ENCODE assay signal across 1 cellular context in genomic region chr7:68964060-68964459, GRCh38.
TF ChIP-seq lines count a peak whose summit lies in the region.

No MANE protein-coding gene starts in this region.

TF ChIP-seq in SK-N-SH, 30 proteins besides CTCF, POLR2A, EP300 and RAD21 (continued from another document):
- no peak for TF ChIP-seq EZH2phosphoT487 (IDR thresholded peaks at IDR 0.05; ENCODE audit: borderline replicate concordance, low read depth)
